22 cellular contexts compared by ENCODE assay signal in genomic region chr6:151721671-151722070, GRCh38.
DNase-seq lines count a peak whose midpoint lies in the region; ATAC-seq and TF ChIP-seq lines count a peak whose summit lies in the region.
"Had no signal": no experiment of that assay in that cellular context is flagged by ENCODE, and none has a peak within 500 bp of the region (broad histone marks: within the 10 kb centered on the region; RNA-seq: fewer than 3 reads in every experiment).

No MANE protein-coding gene starts in this region.

- 7 to 14% methylated on average over 1 of the region's 1 CpG for WGBS in GM23248 (ENCODE audit: low coverage in 1 of 2, low lambda C conversion rate in 2 of 2, missing lambda C conversion rate in 2 of 2), 2 experiments
- 45 to 50% methylated on average over 1 of the region's 1 CpG for WGBS in lower leg skin, 2 donors

- no peak overlapping the region for H3K9ac ChIP-seq in GM23248
- H3K9ac ChIP-seq: BLaER1 treated with 17β-estradiol and CSF1 and Interleukin-3, amounts not matched to agents 10 nM and 100 nM had no signal

- no peaks in the 10 kb centered on the region for H4K20me1 ChIP-seq in GM23248 (ENCODE audit: insufficient read depth)
- H4K20me1 ChIP-seq: BLaER1 treated with 17β-estradiol and CSF1 and Interleukin-3, amounts not matched to agents 10 nM and 100 nM had no signal

- no peaks in the 10 kb centered on the region for H3K27me3 ChIP-seq in GM23248 (replicated peaks; ENCODE audit: insufficient read depth)
- H3K27me3 ChIP-seq in uterus: no peaks in the 10 kb centered on the region
- H3K27me3 ChIP-seq: BLaER1 treated with 17β-estradiol and CSF1 and Interleukin-3, amounts not matched to agents 10 nM and 100 nM; Peyer's patch had no signal

- in situ Hi-C loops in GM23248 (cut with MboI): no loop called here

- H3K36me3 ChIP-seq in GM23248 (ENCODE audit: low read depth) (no peaks in the 10 kb centered on the region), uterus (no peaks in the 10 kb centered on the region)
- H3K36me3 ChIP-seq: BLaER1 treated with 17β-estradiol and CSF1 and Interleukin-3, amounts not matched to agents 10 nM and 100 nM; Peyer's patch had no signal

- H3K9me3 Mint-ChIP-seq in activated T-cell treated with anti-CD3 and anti-CD28 coated beads, Interleukin-2, amount 50 U/mL, for 72 hours: no peaks in the 10 kb centered on the region
- H3K9me3 Mint-ChIP-seq: CD8-positive, alpha-beta T cell had no signal

- TF ChIP-seq CTCF in fibroblast of mammary gland (conservative IDR thresholded peaks at IDR 0.05; ENCODE audit: control insufficient read depth, insufficient read depth, low read depth, low read length) (no peak), uterus (IDR thresholded peaks at IDR 0.05) (no peak), lower leg skin (IDR thresholded peaks at IDR 0.05) (no peak)

- H3K4me3 Mint-ChIP-seq in activated T-cell treated with anti-CD3 and anti-CD28 coated beads, Interleukin-2, amount 50 U/mL, for 72 hours: no peak overlapping the region
- H3K4me3 Mint-ChIP-seq: CD8-positive, alpha-beta T cell had no signal

- H3K4me3 ChIP-seq in GM23248: no peak overlapping the region
- H3K4me3 ChIP-seq in fibroblast of mammary gland (ENCODE audit: control insufficient read depth, low read depth, low read length): no peak overlapping the region
- H3K4me3 ChIP-seq in uterus: no peak overlapping the region
- no peak overlapping the region for H3K4me3 ChIP-seq in lower leg skin (ENCODE audit: low read depth, poor library complexity, severe bottlenecking)
- H3K4me3 ChIP-seq: BLaER1 treated with 17β-estradiol and CSF1 and Interleukin-3, amounts not matched to agents 10 nM and 100 nM; Peyer's patch; SK-N-MC had no signal

- intact Hi-C loops in uterus (cut with DNase I; ENCODE audit: low total_unique reads): no loop called here
- intact Hi-C loops in lower leg skin (cut with DNase I; ENCODE audit: low total_unique reads): no loop called here

- H3F3A ChIP-seq in GM23248 (ENCODE audit: insufficient read depth): peaks cover 6% of the 10 kb centered on the region; the same call in 1 of the 2 replicates

- no peaks in the 10 kb centered on the region for H3K79me2 ChIP-seq in GM23248 (ENCODE audit: insufficient read depth)

- no peak for ATAC-seq in activated T-cell treated with anti-CD3 and anti-CD28 coated beads, Interleukin-2, amount 50 U/mL, for 72 hours (replicated peaks in 1 of 2)
- ATAC-seq: CD8-positive, alpha-beta T cell had no signal

- no peaks in the 10 kb centered on the region for H3K36me3 Mint-ChIP-seq in activated T-cell treated with anti-CD3 and anti-CD28 coated beads, Interleukin-2, amount 50 U/mL, for 72 hours (ENCODE audit: insufficient read depth in 2 of 2)
- H3K36me3 Mint-ChIP-seq: CD8-positive, alpha-beta T cell had no signal

- no peak overlapping the region for H2AFZ ChIP-seq in GM23248

- peaks cover 47% of the 10 kb centered on the region for H3K4me1 Mint-ChIP-seq in activated T-cell treated with anti-CD3 and anti-CD28 coated beads, Interleukin-2, amount 50 U/mL, for 72 hours (ENCODE audit: low read depth)

- H3K9me2 ChIP-seq in GM23248 (ENCODE audit: insufficient read depth): no peaks in the 10 kb centered on the region

- H3K27ac Mint-ChIP-seq in activated T-cell treated with anti-CD3 and anti-CD28 coated beads, Interleukin-2, amount 50 U/mL, for 72 hours: no peak overlapping the region
- H3K27ac Mint-ChIP-seq: CD8-positive, alpha-beta T cell had no signal

- no peaks in the 10 kb centered on the region for H3K9me3 ChIP-seq in GM23248 (ENCODE audit: low read depth)
- H3K9me3 ChIP-seq in uterus: no peaks in the 10 kb centered on the region
- H3K9me3 ChIP-seq: Peyer's patch had no signal

- H3K27ac ChIP-seq in GM23248: no peak overlapping the region
- peak overlapping the region; percentile 50 to 86 for H3K27ac ChIP-seq in uterus
- H3K27ac ChIP-seq: Peyer's patch, SK-N-MC had no signal

- peak overlapping the region; percentile 7 for H3K4me2 ChIP-seq in GM23248 (ENCODE audit: unreplicated experiment)

- peak; percentile 12 for DNase-seq in GM23248
- DNase-seq in NCI-H82 (lab: John Stamatoyannopoulos, UW): peak; percentile 98
- peak; percentile 44 for DNase-seq in fibroblast of mammary gland (ENCODE audit: low read depth)
- DNase-seq in uterus: no peak
- DNase-seq in activated CD8-positive, alpha-beta memory T cell treated with anti-CD3 and anti-CD28 coated beads, Interleukin-2, amount 50 U/mL, for 48 hours: no peak
- no peak for DNase-seq in activated T-cell treated with anti-CD3 and anti-CD28 coated beads, Interleukin-2, amount 50 U/mL, for 72 hours
- no peak for DNase-seq in lower leg skin (ENCODE audit: low spot score in 2 of 2)
- no peak for DNase-seq in stimulated activated CD4-positive, alpha-beta T cell treated with anti-CD3 and anti-CD28 coated beads, Interleukin-4, amount 100 ng/mL, for 24 hours
- DNase-seq: AML-193; CD8-positive, alpha-beta T cell; DMS 273 treated with DMSO at 0.1 percent for 48 hours; DND-41; H7; MM.1S; NCI-H1417; NCI-H187; NCI-H2107; NCI-H526; Peyer's patch; SIG-M5 had no signal

- H3K27me3 Mint-ChIP-seq in activated T-cell treated with anti-CD3 and anti-CD28 coated beads, Interleukin-2, amount 50 U/mL, for 72 hours (ENCODE audit: low read depth): peaks cover 37% of the 10 kb centered on the region

- H3K4me1 ChIP-seq in GM23248 (ENCODE audit: insufficient read depth) (peaks cover 11% of the 10 kb centered on the region), uterus (peaks cover 5 to 7% of the 10 kb centered on the region in 2 donors)
- H3K4me1 ChIP-seq: Peyer's patch had no signal

- TF ChIP-seq POLR2A in uterus (IDR thresholded peaks at IDR 0.05) (no peak), lower leg skin (IDR thresholded peaks at IDR 0.05) (no peak)

Comparison
In these comparisons a context has a peak if more than half of its experiments do, and no peak if none do; other contexts are left out.
1. DNase-seq: peak in GM23248 (single experiment), NCI-H82 (single experiment) and fibroblast of mammary gland (single experiment); none in uterus (0 of 2), activated CD8-positive, alpha-beta memory T cell treated with anti-CD3 and anti-CD28 coated beads, Interleukin-2, amount 50 U/mL, for 48 hours (single experiment), activated T-cell treated with anti-CD3 and anti-CD28 coated beads, Interleukin-2, amount 50 U/mL, for 72 hours (0 of 2), lower leg skin (0 of 2) and stimulated activated CD4-positive, alpha-beta T cell treated with anti-CD3 and anti-CD28 coated beads, Interleukin-4, amount 100 ng/mL, for 24 hours (single experiment).